In the genomic region with DNA sequence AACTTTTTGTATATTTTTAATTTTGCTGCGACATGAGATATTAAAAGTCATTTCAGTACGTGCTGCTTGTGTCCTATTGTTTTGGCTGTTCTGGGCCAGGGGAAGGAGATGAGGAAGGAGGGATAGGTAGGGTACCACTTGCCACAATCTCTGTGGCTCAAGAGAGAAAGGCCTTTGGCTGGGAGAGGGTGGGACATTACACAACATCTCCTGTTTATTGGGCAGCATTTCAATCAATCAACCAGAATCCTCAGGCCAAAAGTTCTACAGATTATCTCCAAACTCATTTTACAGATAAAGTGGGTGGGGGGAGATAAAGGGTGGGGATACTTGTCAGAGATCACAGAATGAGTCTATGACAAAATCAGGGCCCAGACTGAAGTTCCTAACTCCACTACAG, we compare ENCODE assay signal across 1 cellular context.
A peak's percentile ranks its signal among the peaks of the same experiment; 100 is the strongest.
TF ChIP-seq lines count a peak whose summit lies in the region.

No MANE protein-coding gene starts in this region.

TF ChIP-seq in K562, 482 proteins besides CTCF, POLR2A, EP300 and RAD21:
- no peak for TF ChIP-seq C11orf30 (IDR thresholded peaks at IDR 0.05; ENCODE audit: low read depth)
- TF ChIP-seq NFYB (IDR thresholded peaks at IDR 0.05; ENCODE audit: extremely low read depth, insufficient read length), result peak; percentile 31
- TF ChIP-seq, protein P1, sequence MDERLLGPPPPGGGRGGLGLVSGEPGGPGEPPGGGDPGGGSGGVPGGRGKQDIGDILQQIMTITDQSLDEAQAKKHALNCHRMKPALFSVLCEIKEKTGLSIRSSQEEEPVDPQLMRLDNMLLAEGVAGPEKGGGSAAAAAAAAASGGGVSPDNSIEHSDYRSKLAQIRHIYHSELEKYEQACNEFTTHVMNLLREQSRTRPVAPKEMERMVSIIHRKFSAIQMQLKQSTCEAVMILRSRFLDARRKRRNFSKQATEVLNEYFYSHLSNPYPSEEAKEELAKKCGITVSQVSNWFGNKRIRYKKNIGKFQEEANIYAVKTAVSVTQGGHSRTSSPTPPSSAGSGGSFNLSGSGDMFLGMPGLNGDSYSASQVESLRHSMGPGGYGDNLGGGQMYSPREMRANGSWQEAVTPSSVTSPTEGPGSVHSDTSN (CRISPR knock-in tag; IDR thresholded peaks at IDR 0.05; ENCODE audit: low read depth), result no peak
- TF ChIP-seq, protein P1 (tag; conservative IDR thresholded peaks at IDR 0.05; ENCODE audit: low read depth), result peak; percentile 45; the same call in 1 of the 2 replicates
- TF ChIP-seq, protein P2, sequence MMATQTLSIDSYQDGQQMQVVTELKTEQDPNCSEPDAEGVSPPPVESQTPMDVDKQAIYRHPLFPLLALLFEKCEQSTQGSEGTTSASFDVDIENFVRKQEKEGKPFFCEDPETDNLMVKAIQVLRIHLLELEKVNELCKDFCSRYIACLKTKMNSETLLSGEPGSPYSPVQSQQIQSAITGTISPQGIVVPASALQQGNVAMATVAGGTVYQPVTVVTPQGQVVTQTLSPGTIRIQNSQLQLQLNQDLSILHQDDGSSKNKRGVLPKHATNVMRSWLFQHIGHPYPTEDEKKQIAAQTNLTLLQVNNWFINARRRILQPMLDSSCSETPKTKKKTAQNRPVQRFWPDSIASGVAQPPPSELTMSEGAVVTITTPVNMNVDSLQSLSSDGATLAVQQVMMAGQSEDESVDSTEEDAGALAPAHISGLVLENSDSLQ (IDR thresholded peaks at IDR 0.05), result peak; percentile 86
TF ChIP-seq in K562: peak in this region for 3.
